Comparison of ENCODE assay signal across 3 cellular contexts in genomic region chr10:101569465-101569837, GRCh38.
TF ChIP-seq lines count a peak whose summit lies in the region.

No MANE protein-coding gene starts in this region.

TF ChIP-seq in A549, 52 proteins besides CTCF, POLR2A, EP300 and RAD21:
- no peak for TF ChIP-seq USF2 (IDR thresholded peaks at IDR 0.05)
- TF ChIP-seq HMGXB4 (CRISPR knock-in tag; IDR thresholded peaks at IDR 0.05; ENCODE audit: borderline replicate concordance): no peak
- TF ChIP-seq CBX2 (IDR thresholded peaks at IDR 0.05; ENCODE audit: borderline replicate concordance, low read depth): no peak
- TF ChIP-seq MAFK (IDR thresholded peaks at IDR 0.05; ENCODE audit: partially characterized antibody): no peak
- no peak for TF ChIP-seq HOXB5 (CRISPR knock-in tag; IDR thresholded peaks at IDR 0.05)
- TF ChIP-seq SREBF2 (IDR thresholded peaks at IDR 0.05): no peak
- no peak for TF ChIP-seq MAX (IDR thresholded peaks at IDR 0.05)
- TF ChIP-seq ESRRA (IDR thresholded peaks at IDR 0.05; ENCODE audit: borderline replicate concordance, low read length): no peak
- no peak for TF ChIP-seq NR3C1 (IDR thresholded peaks at IDR 0.05)
- TF ChIP-seq RCOR1 (IDR thresholded peaks at IDR 0.05; ENCODE audit: low read depth, low read length): no peak
- TF ChIP-seq CHD2 (IDR thresholded peaks at IDR 0.05; ENCODE audit: low read length, partially characterized antibody): no peak
- TF ChIP-seq HOXA7 (CRISPR knock-in tag; IDR thresholded peaks at IDR 0.05): no peak
- TF ChIP-seq TFCP2L1 (CRISPR knock-in tag; IDR thresholded peaks at IDR 0.05): no peak
- TF ChIP-seq ELK1 (IDR thresholded peaks at IDR 0.05; ENCODE audit: low read depth, low read length): no peak
- no peak for TF ChIP-seq MYC (IDR thresholded peaks at IDR 0.05; ENCODE audit: borderline replicate concordance, low read length)
- TF ChIP-seq ZSCAN20 (CRISPR knock-in tag; IDR thresholded peaks at IDR 0.05): no peak
- TF ChIP-seq CBX8 (IDR thresholded peaks at IDR 0.05): no peak
- TF ChIP-seq TP53 (CRISPR knock-in tag; IDR thresholded peaks at IDR 0.05): no peak
- TF ChIP-seq NFE2L2 (conservative IDR thresholded peaks at IDR 0.05; ENCODE audit: low read length): no peak
TF ChIP-seq in A549: peak in this region for 0.

TF ChIP-seq in HEK293T, 16 proteins besides CTCF, POLR2A, EP300 and RAD21:
- TF ChIP-seq PKNOX1 (IDR thresholded peaks at IDR 0.05): peak; percentile 83
- no peak for TF ChIP-seq ARNT (IDR thresholded peaks at IDR 0.05)

TF ChIP-seq in GM12878, 131 proteins besides CTCF, POLR2A, EP300 and RAD21:
- TF ChIP-seq POLR2AphosphoS5 (IDR thresholded peaks at IDR 0.05; ENCODE audit: low read length) (no peak), MAX (IDR thresholded peaks at IDR 0.05; ENCODE audit: low read depth, low read length) (no peak), HDGF (IDR thresholded peaks at IDR 0.05) (no peak), CREB1 (IDR thresholded peaks at IDR 0.05; ENCODE audit: low read depth) (no peak), ZBTB4 (CRISPR knock-in tag; IDR thresholded peaks at IDR 0.05) (no peak), SKIL (IDR thresholded peaks at IDR 0.05; ENCODE audit: low read depth, poor library complexity, severe bottlenecking) (no peak), ZNF622 (IDR thresholded peaks at IDR 0.05) (no peak), KLF5 (IDR thresholded peaks at IDR 0.05; ENCODE audit: partially characterized antibody) (no peak), EZH2 (IDR thresholded peaks at IDR 0.05; ENCODE audit: borderline replicate concordance, control insufficient read depth, low read depth, low read length) (no peak), SP1 (IDR thresholded peaks at IDR 0.05; ENCODE audit: low read depth, low read length) (no peak)
